In genomic region chr1:26057189-26057588, GRCh38 we compare ENCODE assay signal across 11 cellular contexts. TPM values are rescaled to one million over a fixed set of nuclear protein-coding genes. Genes with fewer than 3 reads are reported as not detected.
"Had no signal": no experiment of that assay in that cellular context is flagged by ENCODE, and none has a peak within 500 bp of the region (broad histone marks: within the 10 kb centered on the region; RNA-seq: fewer than 3 reads in every experiment).

No MANE protein-coding gene starts in this region.

- H2AFZ ChIP-seq: GM23248 had no signal

- H3K4me3 ChIP-seq: GM23248, K562 had no signal

- DNase-seq: GM23248, GOT3, H9, HCEC 1CT, HFFc6, KG1 had no signal

- H3K27ac ChIP-seq: GM23248, HL-60 had no signal

- H3K9ac ChIP-seq: GM23248 had no signal

- ATAC-seq: HepG2, K562 had no signal

- FAIRE-seq: H54, HepG2, K562 had no signal

RNA-seq across cellular contexts. Expression of gene TRIM63, which starts 10.2 kb away (rescaled TPM):
- total RNA-seq: GM23248, H9, HepG2, HFFc6, HT1080 had no signal
- polyA plus RNA-seq: GM23248, HepG2 had no signal

RNA-seq across cellular contexts. Expression of gene SLC30A2, which starts 11.3 kb away (rescaled TPM):
- total RNA-seq: GM23248, HepG2, HFFc6, HT1080 had no signal
- polyA plus RNA-seq: HepG2 had no signal

RNA-seq across cellular contexts. Expression of gene EXTL1, which starts 35.6 kb away (rescaled TPM):
- total RNA-seq: HT1080 had no signal
